ENCODE assay signal across 7 cellular contexts in the genomic region with DNA sequence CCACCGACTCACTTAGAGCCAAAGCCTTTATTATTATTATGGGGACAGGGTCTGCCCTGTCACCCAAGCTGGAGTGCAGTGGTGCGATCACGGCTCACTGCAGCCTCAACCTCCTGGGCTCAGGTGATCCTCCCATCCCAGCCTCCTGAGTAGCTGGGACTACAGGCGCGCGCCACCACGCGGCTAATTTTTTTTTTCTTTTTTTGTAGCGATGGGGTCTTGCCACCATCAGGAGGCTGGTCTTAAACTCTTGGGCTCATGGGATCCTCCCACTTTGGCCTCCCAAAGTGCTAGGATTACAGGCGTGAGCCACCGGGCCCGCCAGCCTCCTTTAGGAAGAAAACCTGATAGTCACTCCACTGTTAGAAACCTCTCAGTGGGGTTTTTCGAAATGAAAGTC. TPM values are rescaled to one million over a fixed set of nuclear protein-coding genes. Genes with fewer than 3 reads are reported as not detected.
A peak's percentile ranks its signal among the peaks of the same experiment; 100 is the strongest.
DNase-seq lines count a peak whose midpoint lies in the region; ATAC-seq and TF ChIP-seq lines count a peak whose summit lies in the region.
"Not testable (repeated sequence)": the region's sequence is repeated elsewhere in the genome, so short reads cannot be mapped to it uniquely, and the experiment has no call there.

No MANE protein-coding gene starts in this region.

- H3K4me3 Mint-ChIP-seq in GM23338, result peak overlapping the region; percentile 81
- peak overlapping the region; percentile 88 for H3K4me3 Mint-ChIP-seq in activated naive CD4-positive, alpha-beta T cell treated with anti-CD3 and anti-CD28 coated beads, Interleukin-2, amount 50 U/mL, for 24 hours
- peak overlapping the region; percentile 89 for H3K4me3 Mint-ChIP-seq in natural killer cell treated with Interleukin-12 subunit alpha and Interleukin-12 subunit beta and Interleukin-15 and Interleukin-18, amount 100 ng/mL, for 72 hours

- H3K36me3 ChIP-seq in GM23338 (ENCODE audit: insufficient read depth); SK-N-SH (replicated peaks in 1 of 2; ENCODE audit: control insufficient read depth in 1 of 2, insufficient read depth in 2 of 2, low read length in 1 of 2); ectodermal cell (ENCODE audit: control insufficient read depth, insufficient read depth, low read length); iPS-20b (ENCODE audit: insufficient read depth, low read depth, low read length); smooth muscle cell (ENCODE audit: low read depth): not testable (repeated sequence)

- not testable (repeated sequence) for DNase-seq in GM23338 (ENCODE audit: low spot score); SK-N-SH; natural killer cell treated with Interleukin-12 subunit alpha and Interleukin-12 subunit beta and Interleukin-15 and Interleukin-18, amount 100 ng/mL, for 72 hours (ENCODE audit: low spot score); smooth muscle cell (lab: John Stamatoyannopoulos, UW; ENCODE audit: unreplicated experiment)

- peaks cover 31% of the 10 kb centered on the region for H3K4me1 Mint-ChIP-seq in GM23338
- peaks cover 37% of the 10 kb centered on the region for H3K4me1 Mint-ChIP-seq in activated naive CD4-positive, alpha-beta T cell treated with anti-CD3 and anti-CD28 coated beads, Interleukin-2, amount 50 U/mL, for 24 hours
- H3K4me1 Mint-ChIP-seq in natural killer cell treated with Interleukin-12 subunit alpha and Interleukin-12 subunit beta and Interleukin-15 and Interleukin-18, amount 100 ng/mL, for 72 hours (ENCODE audit: low read depth in 2 of 2), result peaks cover 30 to 31% of the 10 kb centered on the region in 2 donors

- H4K20me1 ChIP-seq in GM23338 (replicated peaks; ENCODE audit: insufficient read depth), result peaks cover 30% of the 10 kb centered on the region
- peaks cover 33% of the 10 kb centered on the region for H4K20me1 ChIP-seq in SK-N-SH (ENCODE audit: insufficient read depth)
- peaks cover 35% of the 10 kb centered on the region for H4K20me1 ChIP-seq in smooth muscle cell (ENCODE audit: low read depth)

- H3K79me2 ChIP-seq in GM23338 (replicated peaks; ENCODE audit: insufficient read depth) (peaks cover 36% of the 10 kb centered on the region), SK-N-SH (ENCODE audit: insufficient read depth) (peaks cover 36% of the 10 kb centered on the region), smooth muscle cell (ENCODE audit: low read depth) (peaks cover 36% of the 10 kb centered on the region)

- H3K27me3 Mint-ChIP-seq in GM23338 (ENCODE audit: insufficient read depth, low read depth, poor library complexity); activated naive CD4-positive, alpha-beta T cell treated with anti-CD3 and anti-CD28 coated beads, Interleukin-2, amount 50 U/mL, for 24 hours; natural killer cell treated with Interleukin-12 subunit alpha and Interleukin-12 subunit beta and Interleukin-15 and Interleukin-18, amount 100 ng/mL, for 72 hours: not testable (repeated sequence)

- not testable (repeated sequence) for H3K27ac Mint-ChIP-seq in GM23338
- peak overlapping the region; percentile 55 for H3K27ac Mint-ChIP-seq in activated naive CD4-positive, alpha-beta T cell treated with anti-CD3 and anti-CD28 coated beads, Interleukin-2, amount 50 U/mL, for 24 hours
- H3K27ac Mint-ChIP-seq in natural killer cell treated with Interleukin-12 subunit alpha and Interleukin-12 subunit beta and Interleukin-15 and Interleukin-18, amount 100 ng/mL, for 72 hours, result peak overlapping the region; percentile 31 to 48

- not testable (repeated sequence) for H3F3A ChIP-seq in GM23338 (replicated peaks; ENCODE audit: low read depth); SK-N-SH (replicated peaks; ENCODE audit: insufficient read depth); smooth muscle cell (ENCODE audit: low read depth)

- not testable (repeated sequence) for H3K9me2 ChIP-seq in GM23338 (ENCODE audit: insufficient read depth); SK-N-SH

- not testable (repeated sequence) for TF ChIP-seq EP300 in SK-N-SH (IDR thresholded peaks at IDR 0.05; ENCODE audit: borderline replicate concordance in 1 of 2, low read depth in 1 of 2, low read length in 1 of 2)

- H3K27me3 ChIP-seq in GM23338 (ENCODE audit: insufficient read depth); SK-N-SH (ENCODE audit: insufficient read depth); ectodermal cell (ENCODE audit: control insufficient read depth, insufficient read depth, low read length, poor library complexity, severe bottlenecking); iPS-20b (ENCODE audit: insufficient read depth, low read length); smooth muscle cell (ENCODE audit: low read depth): not testable (repeated sequence)

- not testable (repeated sequence) for H3K27ac ChIP-seq in GM23338 (ENCODE audit: low read depth); SK-N-SH (ENCODE audit: low read depth in 2 of 2, low read length in 1 of 2); ectodermal cell (ENCODE audit: insufficient read depth, low read depth, low read length, poor library complexity, severe bottlenecking); iPS-20b (ENCODE audit: low read length); smooth muscle cell (ENCODE audit: low read depth)

- H3K9me3 Mint-ChIP-seq in GM23338, result peaks cover 28% of the 10 kb centered on the region
- H3K9me3 Mint-ChIP-seq in activated naive CD4-positive, alpha-beta T cell treated with anti-CD3 and anti-CD28 coated beads, Interleukin-2, amount 50 U/mL, for 24 hours; natural killer cell treated with Interleukin-12 subunit alpha and Interleukin-12 subunit beta and Interleukin-15 and Interleukin-18, amount 100 ng/mL, for 72 hours: not testable (repeated sequence)

- not testable (repeated sequence) for H3K36me3 Mint-ChIP-seq in GM23338 (ENCODE audit: low read depth); activated naive CD4-positive, alpha-beta T cell treated with anti-CD3 and anti-CD28 coated beads, Interleukin-2, amount 50 U/mL, for 24 hours; natural killer cell treated with Interleukin-12 subunit alpha and Interleukin-12 subunit beta and Interleukin-15 and Interleukin-18, amount 100 ng/mL, for 72 hours

- H3K4me3 ChIP-seq in GM23338 (peak overlapping the region; percentile 77), SK-N-SH (ENCODE audit: low read depth in 2 of 2, low read length in 1 of 2) (peak overlapping the region in 1 of 2 experiments; percentile 89; a peak in 2 of 4 replicates), ectodermal cell (ENCODE audit: insufficient read depth, low read depth, low read length) (peak overlapping the region; percentile 75), iPS-20b (ENCODE audit: low read length) (peak overlapping the region; percentile 88; the same call in 1 of the 2 replicates), smooth muscle cell (peak overlapping the region; percentile 66)

- H2AFZ ChIP-seq in GM23338 (peak overlapping the region; percentile 96), SK-N-SH (ENCODE audit: low read depth) (peak overlapping the region; percentile 99), smooth muscle cell (ENCODE audit: low read depth) (peak overlapping the region; percentile 99)

- not testable (repeated sequence) for H3K9ac ChIP-seq in SK-N-SH
- peak overlapping the region; percentile 79; the same call in 1 of the 2 replicates for H3K9ac ChIP-seq in iPS-20b (ENCODE audit: low read depth, low read length)
- peak overlapping the region; percentile 26 for H3K9ac ChIP-seq in smooth muscle cell (ENCODE audit: low read depth)

- not testable (repeated sequence) for TF ChIP-seq RAD21 in SK-N-SH (IDR thresholded peaks at IDR 0.05; ENCODE audit: low read length)

- POLR2A ChIA-PET in SK-N-SH (lab: Yijun Ruan, JAX), result interaction anchor here (1.2 kb wide), 1 partner anchor 13 kb away, joined by 3 read pairs; no protein-coding TSS in a partner anchor

- TF ChIP-seq CTCF in GM23338 (conservative IDR thresholded peaks at IDR 0.05; ENCODE audit: low read depth in 2 of 2); SK-N-SH (IDR thresholded peaks at IDR 0.05); smooth muscle cell (IDR thresholded peaks at IDR 0.05; ENCODE audit: borderline replicate concordance, insufficient read depth, poor library complexity, severe bottlenecking): not testable (repeated sequence)

- WGBS in SK-N-SH (ENCODE audit: low lambda C conversion rate), result 85% methylated on average over 13 of the region's 13 CpGs
- 91 to 94% methylated on average over 13 of the region's 13 CpGs for WGBS in ectodermal cell, 2 experiments
- WGBS in smooth muscle cell (ENCODE audit: low lambda C conversion rate), result 83% methylated on average over 13 of the region's 13 CpGs

- peaks cover 19% of the 10 kb centered on the region for H3K4me1 ChIP-seq in GM23338 (ENCODE audit: insufficient read depth)
- peaks cover 7 to 26% of the 10 kb centered on the region in 2 experiments; a peak in 3 of 4 replicates for H3K4me1 ChIP-seq in SK-N-SH (ENCODE audit: control insufficient read depth in 1 of 2, insufficient read depth in 2 of 2, low read depth in 1 of 2, low read length in 1 of 2)
- not testable (repeated sequence) for H3K4me1 ChIP-seq in ectodermal cell (ENCODE audit: control insufficient read depth, insufficient read depth, low read length); iPS-20b (ENCODE audit: insufficient read depth, low read length)
- H3K4me1 ChIP-seq in smooth muscle cell (ENCODE audit: low read depth), result peaks cover 13% of the 10 kb centered on the region

- not testable (repeated sequence) for ATAC-seq in GM23338; natural killer cell treated with Interleukin-12 subunit alpha and Interleukin-12 subunit beta and Interleukin-15 and Interleukin-18, amount 100 ng/mL, for 72 hours

- peak overlapping the region; percentile 84 for H3K4me2 ChIP-seq in GM23338
- H3K4me2 ChIP-seq in SK-N-SH, result peak overlapping the region; percentile 93
- H3K4me2 ChIP-seq in smooth muscle cell, result peak overlapping the region; percentile 90

- not testable (repeated sequence) for H3K9me3 ChIP-seq in SK-N-SH; ectodermal cell (ENCODE audit: control insufficient read depth, low read length); smooth muscle cell (replicated peaks; ENCODE audit: low read depth)
- H3K9me3 ChIP-seq in iPS-20b (ENCODE audit: insufficient read depth, low read depth, low read length), result peaks cover 11% of the 10 kb centered on the region

- CTCF ChIA-PET in SK-N-SH (lab: Yijun Ruan, JAX), result interaction anchor here (1.0 to 1.2 kb wide), 2 partner anchors 14 to 297 kb away, joined by 4 read pairs; no protein-coding TSS in a partner anchor

RNA-seq across cellular contexts. Expression of gene UBE2F, which starts 1.0 kb away (rescaled TPM):
- total RNA-seq in GM23338 (2014; rRNA removed; shearing (Covaris generic)), result 56.7 and 106 TPM in 2 replicates
- polyA plus RNA-seq in GM23338 (2016; fragmentation: Nextera tagmentation; extraction: Ambion mirVana), result 91.3 and 98.2 TPM in 2 replicates
- 56.9 and 66.9 TPM in 2 replicates for polyA plus RNA-seq in SK-N-SH (2012; rRNA removed)
- polyA plus RNA-seq in SK-N-SH (2012; cell fraction: cytosol; rRNA removed), result 78.1 and 79.9 TPM in 2 replicates
- polyA plus RNA-seq in SK-N-SH (2012; cell fraction: nucleus; rRNA removed), result 14.3 and 22.2 TPM in 2 replicates
- 46.5 TPM for polyA plus RNA-seq in ectodermal cell (2013, experiment 1 of 4)
- polyA plus RNA-seq in ectodermal cell (2013, experiment 2 of 4), result 46.4 TPM
- polyA plus RNA-seq in ectodermal cell (2013, experiment 3 of 4), result 40.3 TPM
- 43.9 TPM for polyA plus RNA-seq in ectodermal cell (2013, experiment 4 of 4)
- total RNA-seq in natural killer cell treated with Interleukin-12 subunit alpha and Interleukin-12 subunit beta and Interleukin-15 and Interleukin-18, amount 100 ng/mL, for 72 hours, result 10 to 100 TPM; 51.3 to 78.0 TPM
- 52.1 and 94.8 TPM in 2 replicates for total RNA-seq in smooth muscle cell
- polyA plus RNA-seq in smooth muscle cell, result 52.5 and 59.1 TPM in 2 replicates
